ENCODE assay signal across 8 cellular contexts in the genomic region with DNA sequence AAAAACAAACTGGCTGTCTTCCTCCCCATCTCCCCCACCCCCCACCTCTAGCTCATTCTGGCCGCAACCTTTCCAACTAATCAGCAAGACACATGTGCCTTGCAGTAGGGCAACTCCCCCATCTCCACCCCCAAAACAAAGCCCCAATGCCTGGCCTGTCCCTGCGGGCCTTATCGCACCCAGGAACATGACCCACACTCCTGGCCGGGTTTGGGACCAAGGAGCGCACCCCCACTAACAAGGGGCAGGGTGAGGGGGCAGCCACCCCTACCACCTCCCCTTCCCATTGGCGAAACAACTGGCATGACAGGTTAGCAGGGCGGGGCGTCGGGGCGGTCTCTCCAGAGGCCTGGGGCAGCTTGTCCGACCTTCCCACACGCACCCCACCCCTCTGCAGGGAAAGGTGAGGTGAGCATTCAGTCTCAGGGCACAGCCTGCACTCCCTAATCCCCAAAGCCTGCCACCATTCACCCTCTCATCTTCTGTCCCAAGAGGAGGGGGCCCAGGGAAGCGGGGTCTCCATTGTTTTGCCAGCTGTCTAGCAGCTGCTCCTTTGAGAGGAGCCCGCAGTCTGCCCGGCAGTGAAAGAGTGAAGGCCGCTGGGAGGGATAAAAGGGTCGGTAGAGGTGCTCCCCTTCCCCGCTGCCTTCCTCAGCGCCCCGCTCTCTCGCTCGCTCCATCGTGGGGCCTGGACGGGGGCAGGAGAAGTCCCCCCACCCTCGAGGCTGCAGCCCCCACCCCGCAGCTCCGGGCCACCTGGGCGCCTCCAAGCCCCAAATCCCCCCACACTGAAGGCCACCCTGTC. TPM values are rescaled to one million over a fixed set of nuclear protein-coding genes. Genes with fewer than 3 reads are reported as not detected.
A peak's percentile ranks its signal among the peaks of the same experiment; 100 is the strongest.
DNase-seq lines count a peak whose midpoint lies in the region; ATAC-seq, FAIRE-seq and TF ChIP-seq lines count a peak whose summit lies in the region.

No MANE protein-coding gene starts in this region.

- H3K4me1 Mint-ChIP-seq in CD4-positive, alpha-beta memory T cell, result peaks cover 11 to 32% (median 20%) of the 10 kb centered on the region in 4 donors

- H3K4me3 Mint-ChIP-seq in CD4-positive, alpha-beta memory T cell, result peak overlapping the region; percentile 48 to 71 (median 66)

- H3K9ac ChIP-seq in endothelial cell of umbilical vein (replicated peaks; ENCODE audit: extremely low read depth, insufficient read depth, low read length), result no peak overlapping the region

- H3K27me3 Mint-ChIP-seq in CD4-positive, alpha-beta memory T cell, result no peaks in the 10 kb centered on the region

- no peak overlapping the region for H3K4me3 ChIP-seq in CD4-positive, alpha-beta memory T cell (ENCODE audit: low read length in 2 of 2)
- H3K4me3 ChIP-seq in endothelial cell of umbilical vein (replicated peaks in 1 of 3; ENCODE audit: insufficient read depth in 1 of 3, low read depth in 1 of 3, low read length in 3 of 3) (peak overlapping the region; percentile 9 to 61 (median 42)), muscle layer of duodenum (ENCODE audit: low read depth in 1 of 2, low read length in 2 of 2) (peak overlapping the region; percentile 55 to 64)

- H3K27ac ChIP-seq in CD4-positive, alpha-beta memory T cell (ENCODE audit: low read depth, low read length), result no peak overlapping the region
- H3K27ac ChIP-seq in endothelial cell of umbilical vein (ENCODE audit: insufficient read depth, low read depth, low read length) (no peak overlapping the region), muscle layer of duodenum (ENCODE audit: low read length) (peak overlapping the region; percentile 89)

- H3K9me3 Mint-ChIP-seq in CD4-positive, alpha-beta memory T cell, result peaks cover 0 to 3% (median 0%) of the 10 kb centered on the region in 8 donors

- no TSS peak for BruUV-seq in endothelial cell of umbilical vein (replicated peaks; lab: Mats Ljungman, UMichigan)

- H3K9me3 ChIP-seq in CD4-positive, alpha-beta memory T cell (ENCODE audit: control insufficient read depth in 1 of 2, low read length in 2 of 2), result no peaks in the 10 kb centered on the region
- H3K9me3 ChIP-seq in endothelial cell of umbilical vein (replicated peaks; ENCODE audit: control insufficient read depth, insufficient read depth, low read length) (no peaks in the 10 kb centered on the region), muscle layer of duodenum (ENCODE audit: control insufficient read depth in 1 of 2, low read length in 2 of 2) (no peaks in the 10 kb centered on the region)

- peak overlapping the region in 2 of 7 donors; percentile 12 to 70 for H3K27ac Mint-ChIP-seq in CD4-positive, alpha-beta memory T cell

- no peak for FAIRE-seq in endothelial cell of umbilical vein (lab: Jason Lieb, UNC)

- H3K27me3 ChIP-seq in CD4-positive, alpha-beta memory T cell (ENCODE audit: insufficient read depth, low read length), result no peaks in the 10 kb centered on the region
- H3K27me3 ChIP-seq in endothelial cell of umbilical vein (ENCODE audit: control insufficient read depth in 2 of 2, insufficient read depth in 2 of 2, low read length in 2 of 2) (no peaks in the 10 kb centered on the region), muscle layer of duodenum (ENCODE audit: low read depth, low read length) (no peaks in the 10 kb centered on the region)

- intact Hi-C loops in CD4-positive, alpha-beta memory T cell (cut with micrococcal nuclease), result loop anchor here (1.0 kb wide), 3 partner anchors 30 to 55 kb away; no protein-coding TSS in a partner anchor
- intact Hi-C loops in endothelial cell of umbilical vein (cut with micrococcal nuclease), result loop anchor here (1.0 kb wide), 2 partner anchors 31 to 40 kb away; no protein-coding TSS in a partner anchor

- ATAC-seq in HG03565 (IDR thresholded peaks at IDR 0.05; ENCODE audit: unreplicated experiment), result no peak

- H3K79me2 ChIP-seq in endothelial cell of umbilical vein (ENCODE audit: control insufficient read depth, insufficient read depth, low read length), result no peaks in the 10 kb centered on the region

- peak overlapping the region; percentile 80 for H2AFZ ChIP-seq in endothelial cell of umbilical vein (ENCODE audit: low read depth, low read length)

- no peak for TF ChIP-seq CTCF in endothelial cell of umbilical vein (IDR thresholded peaks at IDR 0.05; ENCODE audit: extremely low read depth in 1 of 2, insufficient read depth in 1 of 2, low read depth in 1 of 2, low read length in 2 of 2)

- H3K36me3 Mint-ChIP-seq in CD4-positive, alpha-beta memory T cell, result no peaks in the 10 kb centered on the region

- H3K9me1 ChIP-seq in endothelial cell of umbilical vein (replicated peaks; ENCODE audit: control insufficient read depth, extremely low read depth, insufficient read depth, low read length), result no peaks in the 10 kb centered on the region

- CTCF ChIA-PET in CD4-positive, alpha-beta memory T cell (lab: Charles Lee; ENCODE audit: partially characterized antibody), result interaction anchor here (0.7 to 17.4 kb wide), 21 partner anchors 8 to 226 kb away, joined by 3 to 465 read pairs (median 7); no protein-coding TSS in a partner anchor
- CTCF ChIA-PET in endothelial cell of umbilical vein (lab: Charles Lee), result interaction anchor here (0.6 to 8.8 kb wide), 45 partner anchors 9 to 241 kb away, joined by 3 to 242 read pairs (median 6); a partner anchor contains a TSS

- POLR2A ChIA-PET in CD4-positive, alpha-beta memory T cell (lab: Charles Lee; ENCODE audit: partially characterized antibody), result interaction anchor here (0.7 to 5.3 kb wide), 8 partner anchors 25 to 114 kb away, joined by 3 to 70 read pairs (median 8); a partner anchor contains a TSS
- POLR2A ChIA-PET in endothelial cell of umbilical vein (lab: Charles Lee), result interaction anchor here (0.6 to 1.0 kb wide), 3 partner anchors 10 to 115 kb away, joined by 4 to 5 read pairs (median 5); a partner anchor contains a TSS

- H3K4me2 ChIP-seq in endothelial cell of umbilical vein (ENCODE audit: insufficient read depth, low read length), result peak overlapping the region; percentile 59

- no peak for DNase-seq in CD4-positive, alpha-beta memory T cell
- DNase-seq in HUDEP-2 (lab: John Stamatoyannopoulos, UW; ENCODE audit: unreplicated experiment in 76 of 76), result peak; percentile 45 to 99 (median 96)
- DNase-seq in SK-N-DZ (ENCODE audit: low spot score), result peak; percentile 50
- peak; percentile 24 for DNase-seq in endothelial cell of umbilical vein (ENCODE audit: low read depth, low spot score)
- no peak for DNase-seq in hepatic stellate cell (ENCODE audit: low spot score)
- no peak for DNase-seq in cerebellum (ENCODE audit: low spot score)

- H3K36me3 ChIP-seq in CD4-positive, alpha-beta memory T cell (ENCODE audit: insufficient read depth, low read length), result no peaks in the 10 kb centered on the region
- H3K36me3 ChIP-seq in endothelial cell of umbilical vein (ENCODE audit: control insufficient read depth in 2 of 2, extremely low read depth in 1 of 2, insufficient read depth in 2 of 2, low read length in 2 of 2), result no peaks in the 10 kb centered on the region
- H3K36me3 ChIP-seq in muscle layer of duodenum (ENCODE audit: control insufficient read depth in 1 of 2, insufficient read depth in 2 of 2, low read length in 2 of 2), result no peaks in the 10 kb centered on the region

- TF ChIP-seq POLR2A in endothelial cell of umbilical vein (IDR thresholded peaks at IDR 0.05; ENCODE audit: low read depth, low read length), result no peak

- no peaks in the 10 kb centered on the region for H4K20me1 ChIP-seq in endothelial cell of umbilical vein (replicated peaks; ENCODE audit: control insufficient read depth, extremely low read depth, insufficient read depth, low read length)

- dilution Hi-C loops in endothelial cell of umbilical vein (cut with MboI; ENCODE audit: extremely low pct_ligation_motif_present, low sequenced_read_pairs), result no loop called here

- peaks cover 22% of the 10 kb centered on the region for H3K4me1 ChIP-seq in CD4-positive, alpha-beta memory T cell (ENCODE audit: insufficient read depth, low read length)
- H3K4me1 ChIP-seq in endothelial cell of umbilical vein (ENCODE audit: control insufficient read depth, extremely low read depth, insufficient read depth, low read length) (peaks cover 11% of the 10 kb centered on the region), muscle layer of duodenum (ENCODE audit: control insufficient read depth in 1 of 2, insufficient read depth in 2 of 2, low read length in 2 of 2) (peaks cover 10 to 35% of the 10 kb centered on the region in 2 donors)

TF ChIP-seq in endothelial cell of umbilical vein, 7 proteins besides CTCF, POLR2A, EP300 and RAD21:
- TF ChIP-seq, protein P1, sequence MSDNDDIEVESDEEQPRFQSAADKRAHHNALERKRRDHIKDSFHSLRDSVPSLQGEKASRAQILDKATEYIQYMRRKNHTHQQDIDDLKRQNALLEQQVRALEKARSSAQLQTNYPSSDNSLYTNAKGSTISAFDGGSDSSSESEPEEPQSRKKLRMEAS (IDR thresholded peaks at IDR 0.05; ENCODE audit: insufficient read depth, insufficient read length), result no peak
- TF ChIP-seq MYC (IDR thresholded peaks at IDR 0.05; ENCODE audit: low read depth, low read length) (no peak), FOS (IDR thresholded peaks at IDR 0.05; ENCODE audit: borderline replicate concordance, insufficient read depth, low read length) (no peak)

RNA-seq across cellular contexts. Expression of a gene that starts 0.8 kb away (rescaled TPM):
- total RNA-seq in CD4-positive, alpha-beta memory T cell, result 100 to 1,000 TPM; 134 to 136 TPM
- polyA plus RNA-seq in CD4-positive, alpha-beta memory T cell, result 10 to 100 TPM in 1 of 2 donors, 1 to 10 TPM in 1; 6.0 to 44.9 TPM
- 13.9 and 15.3 TPM in 2 replicates for polyA plus RNA-seq in SK-N-DZ (2014; cell fraction: cytosol; rRNA removed)
- 20.9 and 42.8 TPM in 2 replicates for polyA plus RNA-seq in SK-N-DZ (2014; cell fraction: nucleus; rRNA removed)
- 20.6 and 28.3 TPM in 2 replicates for total RNA-seq in endothelial cell of umbilical vein
- 3.9 and 4.5 TPM in 2 replicates for polyA plus RNA-seq in endothelial cell of umbilical vein
- 3.7 and 4.6 TPM in 2 replicates for polyA plus RNA-seq in endothelial cell of umbilical vein (2011; cell fraction: cytosol; rRNA removed)
- polyA plus RNA-seq in endothelial cell of umbilical vein (2011; cell fraction: nucleus; rRNA removed), result 17.3 and 26.0 TPM in 2 replicates
- polyA plus RNA-seq in endothelial cell of umbilical vein (2012), result 15.0 and 19.6 TPM in 2 replicates
- 17.9 and 22.6 TPM in 2 replicates for polyA minus RNA-seq in endothelial cell of umbilical vein
- polyA minus RNA-seq in endothelial cell of umbilical vein (2011; cell fraction: cytosol; rRNA and poly(A)+ RNA removed), result 19.3 TPM
- polyA minus RNA-seq in endothelial cell of umbilical vein (2011; cell fraction: nucleus; rRNA and poly(A)+ RNA removed), result 22.6 and 25.2 TPM in 2 replicates
- total RNA-seq in cerebellum, result 33.6 TPM

Comparison
In these comparisons a context has a peak if more than half of its experiments do, and no peak if none do; other contexts are left out.
1. DNase-seq: peak in HUDEP-2 (76 of 76), SK-N-DZ (single experiment) and endothelial cell of umbilical vein (single experiment); none in CD4-positive, alpha-beta memory T cell (0 of 5), hepatic stellate cell (single experiment) and cerebellum (single experiment).
2. H3K4me3 ChIP-seq: peak in endothelial cell of umbilical vein (3 of 3) and muscle layer of duodenum (2 of 2); none in CD4-positive, alpha-beta memory T cell (0 of 2).